In the genomic region with DNA sequence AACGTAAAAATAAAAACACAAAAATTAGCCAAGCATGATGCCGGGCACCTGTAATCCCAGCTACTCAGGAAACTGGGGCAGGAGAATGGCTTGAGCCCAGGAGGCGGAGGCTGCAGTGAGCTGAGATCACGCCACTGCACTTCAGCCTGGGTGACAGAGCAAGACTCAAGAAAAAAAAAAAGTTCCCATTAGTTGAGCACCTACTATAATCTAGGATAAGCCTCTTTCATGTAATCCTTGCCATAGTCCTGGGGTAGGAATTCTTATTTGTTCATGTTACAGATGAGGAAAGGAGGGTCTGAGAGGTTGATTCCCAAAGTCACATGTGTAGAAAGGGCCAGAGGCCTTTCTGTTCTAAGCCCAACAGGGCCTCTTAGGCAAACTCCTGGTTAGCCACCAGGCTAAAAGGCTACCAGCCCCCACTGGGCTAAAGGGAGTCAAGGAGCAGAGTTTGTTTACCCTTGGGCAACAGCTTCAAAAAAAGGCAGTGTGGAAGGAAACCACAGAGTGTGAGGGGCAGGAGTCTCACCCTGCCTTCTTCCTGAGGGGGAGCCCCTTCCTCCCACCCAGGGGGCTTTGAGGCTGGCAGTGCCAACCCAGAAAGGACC, we compare ENCODE assay signal across 18 cellular contexts. TPM values are rescaled to one million over a fixed set of nuclear protein-coding genes. Genes with fewer than 3 reads are reported as not detected.
DNase-seq lines count a peak whose midpoint lies in the region; ATAC-seq and TF ChIP-seq lines count a peak whose summit lies in the region.
"Had no signal": no experiment of that assay in that cellular context is flagged by ENCODE, and none has a peak within 500 bp of the region (broad histone marks: within the 10 kb centered on the region; RNA-seq: fewer than 3 reads in every experiment).

No MANE protein-coding gene starts in this region.

- ATAC-seq in right lobe of liver (no peak), GM21367 (IDR thresholded peaks at IDR 0.05; ENCODE audit: unreplicated experiment) (no peak), GM21381 (IDR thresholded peaks at IDR 0.05; ENCODE audit: unreplicated experiment) (no peak), GM18907 (IDR thresholded peaks at IDR 0.05; ENCODE audit: unreplicated experiment) (no peak)
- ATAC-seq: gastrocnemius medialis; stimulated activated naive B cell treated with anti-CD40 and anti-IgM and Interleukin-4, amounts not matched to agents 10 μg/mL and 1 μg/mL and 100 μg/mL, for 72 hours; T-cell had no signal

- H3K9me3 ChIP-seq in BE2C = no peaks in the 10 kb centered on the region
- no peaks in the 10 kb centered on the region for H3K9me3 ChIP-seq in HUES48 (ENCODE audit: control insufficient read depth, insufficient read depth, low read length)
- no peaks in the 10 kb centered on the region for H3K9me3 ChIP-seq in right lobe of liver
- H3K9me3 ChIP-seq: gastrocnemius medialis, Peyer's patch had no signal

- DNase-seq in BE2C (peak; percentile 8), UCSD-AML1 (lab: John Stamatoyannopoulos, UW; ENCODE audit: unreplicated experiment) (peak; percentile 38), right lobe of liver (peak in 2 of 3 donors; percentile 1 to 16), DMS79 treated with DMSO at 0.1 percent for 48 hours (lab: John Stamatoyannopoulos, UW) (no peak)
- DNase-seq: activated CD4-positive, CD25-positive, alpha-beta regulatory T cell treated with anti-CD3 and anti-CD28 coated beads, Interleukin-2, amount 50 U/mL, for 72 hours; activated CD8-positive, alpha-beta memory T cell treated with anti-CD3 and anti-CD28 coated beads, Interleukin-2, amount 50 U/mL, for 48 hours; activated naive CD4-positive, alpha-beta T cell treated with anti-CD3 and anti-CD28 coated beads, Interleukin-2, amount 50 U/mL, for 16 hours; brain microvascular endothelial cell; gastrocnemius medialis; NCI-H1694; NCI-H510A; stimulated activated naive B cell treated with anti-CD40 and anti-IgM and Interleukin-4, amounts not matched to agents 10 μg/mL and 1 μg/mL and 100 μg/mL, for 72 hours; T-cell had no signal

- H3K27me3 ChIP-seq in BE2C = no peaks in the 10 kb centered on the region
- H3K27me3 ChIP-seq in HUES48 (ENCODE audit: control insufficient read depth, insufficient read depth, low read length) = no peaks in the 10 kb centered on the region
- H3K27me3 ChIP-seq in right lobe of liver = no peaks in the 10 kb centered on the region
- H3K27me3 ChIP-seq: brain microvascular endothelial cell, Peyer's patch had no signal

- H3K9ac ChIP-seq in HUES48 (ENCODE audit: low read depth, low read length) = no peak overlapping the region

- H3K4me1 ChIP-seq in BE2C (no peaks in the 10 kb centered on the region; the same call in 1 of the 2 replicates), HUES48 (ENCODE audit: control insufficient read depth, insufficient read depth, low read length) (peaks cover 27% of the 10 kb centered on the region), right lobe of liver (no peaks in the 10 kb centered on the region)

- no peak for TF ChIP-seq POLR2A in right lobe of liver (IDR thresholded peaks at IDR 0.05)

- H3K4me3 ChIP-seq in BE2C (ENCODE audit: low read depth, low read length) (no peak overlapping the region), HUES48 (ENCODE audit: low read depth, low read length) (no peak overlapping the region), right lobe of liver (no peak overlapping the region)
- H3K4me3 ChIP-seq: gastrocnemius medialis, Peyer's patch had no signal

- no peak for TF ChIP-seq CTCF in BE2C (IDR thresholded peaks at IDR 0.05; ENCODE audit: low read depth, low read length)
- TF ChIP-seq CTCF in right lobe of liver (IDR thresholded peaks at IDR 0.05) = no peak

- H3K27ac ChIP-seq in HUES48 (ENCODE audit: low read depth, low read length) (peak overlapping the region; percentile 42), right lobe of liver (no peak overlapping the region)
- H3K27ac ChIP-seq: brain microvascular endothelial cell, gastrocnemius medialis, Peyer's patch had no signal

- no peaks in the 10 kb centered on the region for H3K36me3 ChIP-seq in BE2C
- H3K36me3 ChIP-seq in HUES48 (ENCODE audit: control insufficient read depth, insufficient read depth, low read length) = no peaks in the 10 kb centered on the region
- H3K36me3 ChIP-seq in right lobe of liver = no peaks in the 10 kb centered on the region
- H3K36me3 ChIP-seq: brain microvascular endothelial cell, gastrocnemius medialis, Peyer's patch had no signal

- intact Hi-C loops in right lobe of liver (cut with DNase I) = no loop called here

- 93% methylated on average over 3 of the region's 4 CpGs for WGBS in right lobe of liver (ENCODE audit: insufficient coverage, low coverage, low lambda C conversion rate, missing lambda C conversion rate)

RNA-seq across cellular contexts. Expression of a gene that starts 21.6 kb away (rescaled TPM):
- polyA plus RNA-seq in BE2C (2012; ENCODE audit: insufficient read depth, insufficient read length, low read depth) = 460 TPM
- total RNA-seq in right lobe of liver = 10 to 100 TPM; 19.9 to 41.8 (median 27.4) TPM
